Comparison of ENCODE assay signal across 23 cellular contexts in genomic region chr10:132921818-132922807, GRCh38. TPM values are rescaled to one million over a fixed set of nuclear protein-coding genes. Genes with fewer than 3 reads are reported as not detected.
A peak's percentile ranks its signal among the peaks of the same experiment; 100 is the strongest.
DNase-seq lines count a peak whose midpoint lies in the region; ATAC-seq, FAIRE-seq and TF ChIP-seq lines count a peak whose summit lies in the region.
"Had no signal": no experiment of that assay in that cellular context is flagged by ENCODE, and none has a peak within 500 bp of the region (broad histone marks: within the 10 kb centered on the region; RNA-seq: fewer than 3 reads in every experiment).

No MANE protein-coding gene starts in this region.

- H3K9me3 ChIP-seq in HEK293 (ENCODE audit: control insufficient read depth, insufficient read depth, low read depth, low read length), result no peaks in the 10 kb centered on the region
- no peaks in the 10 kb centered on the region; a peak in 1 of 4 replicates for H3K9me3 ChIP-seq in H1 (ENCODE audit: insufficient read depth in 2 of 2, low read depth in 1 of 2, low read length in 1 of 2)
- no peaks in the 10 kb centered on the region for H3K9me3 ChIP-seq in neuronal stem cell (replicated peaks in 1 of 2; ENCODE audit: control insufficient read depth in 2 of 2, insufficient read depth in 1 of 2, low read depth in 1 of 2, low read length in 2 of 2)

- no peak for TF ChIP-seq EP300 in H1 (IDR thresholded peaks at IDR 0.05; ENCODE audit: borderline replicate concordance in 1 of 2, low read depth in 2 of 2, low read length in 2 of 2)

- TF ChIP-seq CTCF in HEK293 (tag by site-specific recombination; IDR thresholded peaks at IDR 0.05) (no peak), H1 (IDR thresholded peaks at IDR 0.05; ENCODE audit: control extremely low read depth in 1 of 3, insufficient read depth in 1 of 3, low read depth in 1 of 3, low read length in 3 of 3) (no peak)

- H4K20me1 ChIP-seq in H1 (replicated peaks in 1 of 2; ENCODE audit: control insufficient read depth in 1 of 2, insufficient read depth in 2 of 2, low read length in 2 of 2), result peaks cover 1 to 2% of the 10 kb centered on the region in 2 experiments

- ATAC-seq in Right ventricle myocardium superior (ENCODE audit: poor library complexity) (no peak), HG03469 (IDR thresholded peaks at IDR 0.05; ENCODE audit: unreplicated experiment) (no peak)
- ATAC-seq: CD8-positive, alpha-beta T cell had no signal

- H3K79me1 ChIP-seq in H1 (ENCODE audit: low read depth, low read length) (no peaks in the 10 kb centered on the region), neuronal stem cell (ENCODE audit: low read depth, low read length) (no peaks in the 10 kb centered on the region)

- H3K9ac ChIP-seq in H1 (replicated peaks in 1 of 4; ENCODE audit: extremely low read depth in 1 of 4, low read depth in 3 of 4, low read length in 3 of 4) (no peak overlapping the region), neuronal stem cell (ENCODE audit: low read depth, low read length, poor library complexity) (peak overlapping the region; percentile 21)

- H2BK15ac ChIP-seq in H1 (ENCODE audit: low read length) (no peak overlapping the region), neuronal stem cell (ENCODE audit: low read length) (peak overlapping the region; percentile 49)

- no peaks in the 10 kb centered on the region for H3K79me2 ChIP-seq in H1 (ENCODE audit: control insufficient read depth in 1 of 2, insufficient read depth in 2 of 2, low read length in 2 of 2)

- no peak for TF ChIP-seq RAD21 in H1 (IDR thresholded peaks at IDR 0.05 in 1 of 2, conservative IDR thresholded peaks at IDR 0.05 in 1 of 2; ENCODE audit: low read depth in 2 of 2, low read length in 2 of 2)

- H3K56ac ChIP-seq in H1 (replicated peaks; ENCODE audit: insufficient read length, low read depth, low read length), result no peak overlapping the region

- H3K18ac ChIP-seq in H1 (ENCODE audit: extremely low read depth, low read length) (no peak overlapping the region), neuronal stem cell (ENCODE audit: low read length) (peak overlapping the region; percentile 64)

- H4K91ac ChIP-seq in H1 (replicated peaks; ENCODE audit: insufficient read length, low read length) (no peak overlapping the region), neuronal stem cell (ENCODE audit: low read depth, low read length, poor library complexity) (no peak overlapping the region)

- no peak overlapping the region for H3K23ac ChIP-seq in H1 (ENCODE audit: insufficient read length)
- peak overlapping the region; percentile 80 for H3K23ac ChIP-seq in neuronal stem cell (ENCODE audit: low read depth, low read length, poor library complexity)

- POLR2A ChIA-PET in HEK293 (lab: Yijun Ruan, JAX), result no interaction called here
- POLR2A ChIA-PET in H1 (lab: Charles Lee; ENCODE audit: partially characterized antibody), result no interaction called here

- H2BK5ac ChIP-seq in H1 (ENCODE audit: low read depth, low read length), result no peak overlapping the region
- peak overlapping the region; percentile 75 for H2BK5ac ChIP-seq in neuronal stem cell (ENCODE audit: low read length)

- CTCF ChIA-PET in HEK293 (lab: Yijun Ruan, JAX), result no interaction called here
- CTCF ChIA-PET in H1 (lab: Charles Lee; ENCODE audit: partially characterized antibody), result interaction anchor here (0.6 to 3.2 kb wide), 5 partner anchors 19 to 203 kb away, joined by 3 to 18 read pairs (median 3); no protein-coding TSS in a partner anchor

- H2BK12ac ChIP-seq in H1 (ENCODE audit: low read depth, low read length), result no peak overlapping the region
- peak overlapping the region; percentile 58 for H2BK12ac ChIP-seq in neuronal stem cell (ENCODE audit: low read length)

- no peak overlapping the region for H3K4me3 ChIP-seq in HEK293 (ENCODE audit: low read depth, low read length)
- H3K4me3 ChIP-seq in H1 (ENCODE audit: extremely low read depth in 1 of 4, insufficient read depth in 2 of 4, low read depth in 3 of 4, low read length in 4 of 4), result no peak overlapping the region
- no peak overlapping the region for H3K4me3 ChIP-seq in neuronal stem cell (ENCODE audit: low read length in 2 of 2)

- peak overlapping the region; percentile 51; the same call in 1 of the 2 replicates for H4K8ac ChIP-seq in H1 (ENCODE audit: extremely low read depth, insufficient read depth, low read length)
- no peak overlapping the region for H4K8ac ChIP-seq in neuronal stem cell (ENCODE audit: low read depth, low read length)

- TF ChIP-seq POLR2A in H1 (IDR thresholded peaks at IDR 0.05; ENCODE audit: control extremely low read depth in 1 of 2, low read depth in 2 of 2, low read length in 2 of 2), result no peak

- H3K14ac ChIP-seq in H1 (ENCODE audit: insufficient read length), result no peak overlapping the region
- peak overlapping the region; percentile 56 for H3K14ac ChIP-seq in neuronal stem cell (ENCODE audit: low read length)

- DNase-seq in Right ventricle myocardium superior (peak; percentile 35), cardiac septum (ENCODE audit: low spot score) (no peak), H1 (ENCODE audit: low read depth in 1 of 2, low spot score in 2 of 2) (no peak), neuronal stem cell (ENCODE audit: low spot score) (no peak), NCI-H2196 (lab: John Stamatoyannopoulos, UW; ENCODE audit: unreplicated experiment) (no peak), NCI-H2107 treated with DMSO at 0.1 percent for 48 hours (lab: John Stamatoyannopoulos, UW; ENCODE audit: unreplicated experiment) (no peak)
- DNase-seq: Calu3; CD8-positive, alpha-beta T cell; DMS79 treated with DMSO at 0.1 percent for 48 hours; MM.1S; NCI-H1105; NCI-H2081; NCI-H524; NCI-H82; OCI-M1 had no signal

- intact Hi-C loops in Right ventricle myocardium superior (cut with DNase I) (no loop called here), cardiac septum (cut with DNase I) (no loop called here)

- H2AFZ ChIP-seq in H1 (ENCODE audit: low read length) (no peak overlapping the region), neuronal stem cell (ENCODE audit: low read length) (no peak overlapping the region)

- no peak overlapping the region for H2BK20ac ChIP-seq in H1 (ENCODE audit: low read length)

- no peak overlapping the region for H3K4me2 ChIP-seq in H1 (ENCODE audit: insufficient read depth in 1 of 2, low read depth in 2 of 2, low read length in 2 of 2)
- H3K4me2 ChIP-seq in neuronal stem cell (ENCODE audit: insufficient read depth, low read length, poor library complexity, severe bottlenecking), result no peak overlapping the region

- H3K4ac ChIP-seq in H1 (replicated peaks; ENCODE audit: insufficient read length, low read depth, low read length) (no peak overlapping the region), neuronal stem cell (ENCODE audit: low read length) (no peak overlapping the region)

- no peak overlapping the region for H2AK5ac ChIP-seq in H1 (ENCODE audit: low read depth, low read length)
- peak overlapping the region; percentile 70 for H2AK5ac ChIP-seq in neuronal stem cell (ENCODE audit: low read depth, low read length)

- H3K27ac ChIP-seq in HEK293 (ENCODE audit: extremely low read depth, low read depth, low read length) (no peak overlapping the region), H1 (ENCODE audit: low read depth, low read length) (no peak overlapping the region), neuronal stem cell (replicated peaks; ENCODE audit: low read length) (no peak overlapping the region)

- no peak overlapping the region for H4K5ac ChIP-seq in H1 (ENCODE audit: insufficient read length, low read depth, low read length)

- H3K27me3 ChIP-seq in H1 (replicated peaks in 1 of 4; ENCODE audit: control insufficient read depth in 3 of 4, extremely low read depth in 1 of 4, insufficient read depth in 3 of 4, low read length in 3 of 4), result no peaks in the 10 kb centered on the region
- no peaks in the 10 kb centered on the region for H3K27me3 ChIP-seq in neuronal stem cell (ENCODE audit: control insufficient read depth in 3 of 3, insufficient read depth in 3 of 3, low read depth in 1 of 3, low read length in 3 of 3)

- WGBS in H1 (ENCODE audit: extremely low coverage in 1 of 2, insufficient coverage in 1 of 2, insufficient read length in 1 of 2, insufficient replicate concordance in 2 of 2, low coverage in 1 of 2, low lambda C conversion rate in 2 of 2, missing lambda C conversion rate in 1 of 2), 2 experiments, result 90% methylated on average over 34 of the region's 52 CpGs; no CpG with 5 or more reads in 1 of the 2 experiments
- no CpG with 5 or more reads among the region's 52 CpGs for WGBS in neuronal stem cell (ENCODE audit: extremely low coverage in 2 of 2, insufficient read length in 2 of 2, insufficient replicate concordance in 1 of 2), 2 donors

- H3K4me1 ChIP-seq in HEK293 (ENCODE audit: control insufficient read depth, insufficient read depth, low read length) (no peaks in the 10 kb centered on the region), H1 (replicated peaks in 1 of 4; ENCODE audit: control insufficient read depth in 3 of 4, insufficient read depth in 4 of 4, low read length in 3 of 4) (no peaks in the 10 kb centered on the region), neuronal stem cell (ENCODE audit: control insufficient read depth in 2 of 2, insufficient read depth in 1 of 2, low read depth in 1 of 2, low read length in 2 of 2) (no peaks in the 10 kb centered on the region)

- H3K23me2 ChIP-seq in H1 (ENCODE audit: low read depth, low read length), result no peaks in the 10 kb centered on the region

- H2BK120ac ChIP-seq in H1 (replicated peaks; ENCODE audit: low read depth, low read length) (no peak overlapping the region), neuronal stem cell (ENCODE audit: low read depth, low read length) (no peak overlapping the region)

- FAIRE-seq in H1 (lab: Jason Lieb, UNC), result no peak
- FAIRE-seq: A204.1, H54, HTR-8/SVneo had no signal

- H3K36me3 ChIP-seq in HEK293 (ENCODE audit: control insufficient read depth in 2 of 2, insufficient read depth in 1 of 2, low read length in 2 of 2) (no peaks in the 10 kb centered on the region), H1 (ENCODE audit: control insufficient read depth in 2 of 4, insufficient read depth in 4 of 4, low read length in 3 of 4) (no peaks in the 10 kb centered on the region), neuronal stem cell (replicated peaks in 1 of 2; ENCODE audit: control insufficient read depth in 2 of 2, insufficient read depth in 2 of 2, low read length in 2 of 2) (no peaks in the 10 kb centered on the region)

TF ChIP-seq in HEK293, 187 proteins besides CTCF, POLR2A, EP300 and RAD21 (continues in another document):
- TF ChIP-seq KLF1 (tag by site-specific recombination; IDR thresholded peaks at IDR 0.05), result peak; percentile 73

RNA-seq across cellular contexts. Expression of gene CFAP46, which starts 20.3 kb away (rescaled TPM):
- 1.9 TPM for total RNA-seq in Right ventricle myocardium superior
- 0.94 TPM for total RNA-seq in cardiac septum
- 3.1 and 4.8 TPM in 2 replicates for total RNA-seq in H1 (2021; fragmentation: NEBNext Ultra II Directional; extraction: Animal tissue kit (Norgen Biotek cat#: 25700))
- 2.2 and 2.6 TPM in 2 replicates for polyA plus RNA-seq in H1 (2011; rRNA removed)
- polyA plus RNA-seq in H1 (2011; cell fraction: cytosol; rRNA removed), result 2.7 TPM
- polyA plus RNA-seq in H1 (2011; cell fraction: nucleus; rRNA removed), result 8.9 TPM
- polyA plus RNA-seq in H1 (2012, experiment 1 of 2), result 2.5 to 4.7 TPM (median 3.4 TPM) in 4 replicates
- polyA plus RNA-seq in H1 (2012, experiment 2 of 2), result 2.7 TPM
- polyA plus RNA-seq in H1 (2013, experiment 1 of 2), result 2.8 TPM
- 2.5 TPM for polyA plus RNA-seq in H1 (2013, experiment 2 of 2)
- polyA minus RNA-seq in H1 (2011; rRNA and poly(A)+ RNA removed), result 3.9 TPM in 2 replicates
- 0.29 TPM for polyA minus RNA-seq in H1 (2011; cell fraction: cytosol; rRNA and poly(A)+ RNA removed)
- 5.8 TPM for polyA minus RNA-seq in H1 (2011; cell fraction: nucleus; rRNA and poly(A)+ RNA removed)
- 1.5 TPM for polyA plus RNA-seq in neuronal stem cell (2013, experiment 1 of 2)
- 1.4 TPM for polyA plus RNA-seq in neuronal stem cell (2013, experiment 2 of 2)
- total RNA-seq: Calu3; CD8-positive, alpha-beta T cell; LHCN-M2; RPMI7951 had no signal
- polyA plus RNA-seq: IgD-negative memory B cell had no signal
